In the genomic region with DNA sequence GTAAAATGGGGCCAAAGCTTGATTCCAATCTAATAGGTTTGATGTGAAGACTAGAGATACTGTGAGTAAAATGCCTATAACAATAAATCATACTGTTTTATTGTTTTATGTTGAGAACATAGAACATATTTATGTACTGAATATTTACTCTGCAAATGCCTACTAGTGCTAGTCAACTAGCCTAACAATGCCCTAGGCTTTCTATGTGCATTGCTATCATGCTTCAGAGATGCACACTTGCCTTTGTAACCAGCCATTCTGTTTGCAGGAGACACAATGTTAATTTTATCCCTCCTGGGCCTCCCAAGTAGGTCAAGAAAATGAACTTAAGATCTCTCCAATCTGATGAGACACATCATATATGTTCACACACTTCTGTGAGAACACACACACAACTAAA, we compare ENCODE assay signal across 19 cellular contexts.
DNase-seq lines count a peak whose midpoint lies in the region; ATAC-seq and TF ChIP-seq lines count a peak whose summit lies in the region.
"Had no signal": no experiment of that assay in that cellular context is flagged by ENCODE, and none has a peak within 500 bp of the region (broad histone marks: within the 10 kb centered on the region; RNA-seq: fewer than 3 reads in every experiment).

No MANE protein-coding gene starts in this region.

- BruUV-seq in PC-3 (replicated peaks; lab: Mats Ljungman, UMichigan): no TSS peak

- H3K4me1 ChIP-seq in breast epithelium (no peaks in the 10 kb centered on the region), PC-3 (ENCODE audit: insufficient read depth, low read length) (peaks cover 15% of the 10 kb centered on the region)
- H3K4me1 ChIP-seq: A549, Caco-2 had no signal

- H3K27me3 ChIP-seq in breast epithelium (no peaks in the 10 kb centered on the region), PC-3 (ENCODE audit: low read length) (no peaks in the 10 kb centered on the region)
- H3K27me3 ChIP-seq: BLaER1 treated with 17β-estradiol and CSF1 and Interleukin-3, amounts not matched to agents 10 nM and 100 nM had no signal

- TF ChIP-seq POLR2A in breast epithelium (IDR thresholded peaks at IDR 0.05): no peak

- H3K9me2 ChIP-seq in PC-3 (replicated peaks; ENCODE audit: low read length): no peaks in the 10 kb centered on the region

- POLR2A ChIA-PET in PC-3 (lab: Charles Lee; ENCODE audit: unreplicated experiment): no interaction called here

- no peak overlapping the region for H3K9ac ChIP-seq in PC-3 (ENCODE audit: low read length)
- H3K9ac ChIP-seq: BLaER1 treated with 17β-estradiol and CSF1 and Interleukin-3, amounts not matched to agents 10 nM and 100 nM had no signal

- in situ Hi-C loops in T47D (cut with HindIII; ENCODE audit: low pct_unique_long_range_greater_than_20kb, low sequenced_read_pairs): no loop called here

- DNase-seq in T47D (ENCODE audit: low read depth in 1 of 2, low spot score in 1 of 2): peak; percentile 1 to 15
- no peak for DNase-seq in breast epithelium (ENCODE audit: low spot score in 2 of 2)
- peak; percentile 78 for DNase-seq in PC-3
- DNase-seq in epithelial cell of prostate (ENCODE audit: low read depth, low spot score): peak; percentile 57
- peak; percentile 19 for DNase-seq in renal cortical epithelial cell (ENCODE audit: low read depth)
- DNase-seq in NCI-H1105 treated with DMSO at 0.1 percent for 48 hours (lab: John Stamatoyannopoulos, UW): no peak
- DNase-seq in stimulated activated naive CD4-positive, alpha-beta T cell treated with Interleukin-2 at 50 U/mL for 16 hours (lab: John Stamatoyannopoulos, UW): no peak
- DNase-seq: AML-193; Caco-2; Calu3; CD4-positive, alpha-beta T cell; CD8-positive, alpha-beta T cell; DMS79 treated with DMSO at 0.1 percent for 48 hours; GF-D8 had no signal

- H3K4me3 ChIP-seq in breast epithelium: no peak overlapping the region
- H3K4me3 ChIP-seq in PC-3 (ENCODE audit: low read length): no peak overlapping the region
- H3K4me3 ChIP-seq: A549; BLaER1 treated with 17β-estradiol and CSF1 and Interleukin-3, amounts not matched to agents 10 nM and 100 nM had no signal

- H3F3A ChIP-seq in PC-3 (ENCODE audit: low read length, unreplicated experiment): no peaks in the 10 kb centered on the region

- no peaks in the 10 kb centered on the region for H4K20me1 ChIP-seq in PC-3 (ENCODE audit: low read length)
- H4K20me1 ChIP-seq: BLaER1 treated with 17β-estradiol and CSF1 and Interleukin-3, amounts not matched to agents 10 nM and 100 nM had no signal

- no peaks in the 10 kb centered on the region for H3K9me3 ChIP-seq in breast epithelium
- H3K9me3 ChIP-seq in PC-3 (ENCODE audit: low read length): no peaks in the 10 kb centered on the region
- H3K9me3 ChIP-seq: A549; BLaER1 treated with 17β-estradiol and CSF1 and Interleukin-3, amounts not matched to agents 10 nM and 100 nM; Caco-2 had no signal

- no peak overlapping the region for H2AFZ ChIP-seq in PC-3 (ENCODE audit: low read length)

- H3K36me3 ChIP-seq in breast epithelium: no peaks in the 10 kb centered on the region
- no peaks in the 10 kb centered on the region for H3K36me3 ChIP-seq in PC-3 (ENCODE audit: low read depth, low read length)
- H3K36me3 ChIP-seq: BLaER1 treated with 17β-estradiol and CSF1 and Interleukin-3, amounts not matched to agents 10 nM and 100 nM had no signal

- ATAC-seq in PC-3 (peak; percentile 95), GM19452 (IDR thresholded peaks at IDR 0.05; ENCODE audit: unreplicated experiment) (no peak)
- ATAC-seq: A549; CD8-positive, alpha-beta T cell had no signal

- no peak overlapping the region for H3K27ac ChIP-seq in breast epithelium
- H3K27ac ChIP-seq in PC-3 (ENCODE audit: low read length): peak overlapping the region; percentile 49
- H3K27ac ChIP-seq in epithelial cell of prostate: peak overlapping the region; percentile 46
- H3K27ac ChIP-seq: 22Rv1, A549, C4-2B had no signal

- TF ChIP-seq CTCF in breast epithelium (IDR thresholded peaks at IDR 0.05) (no peak), PC-3 (conservative IDR thresholded peaks at IDR 0.05; ENCODE audit: low read depth, low read length) (no peak)

- intact Hi-C loops in breast epithelium (cut with DNase I; ENCODE audit: low total_unique reads): no loop called here
- intact Hi-C loops in PC-3 (cut with micrococcal nuclease): no loop called here

- 0 out of 2 replicates have a peak overlapping the region, but pooled peaks have one; percentile 7 for H3K4me2 ChIP-seq in PC-3 (ENCODE audit: low read length)
- H3K4me2 ChIP-seq: A549 had no signal

- H3K79me2 ChIP-seq in PC-3 (ENCODE audit: low read length): no peaks in the 10 kb centered on the region

- CTCF ChIA-PET in PC-3 (lab: Charles Lee): no interaction called here

Comparison
In these comparisons a context has a peak if more than half of its experiments do, and no peak if none do; other contexts are left out.
1. DNase-seq: peak in T47D (2 of 2), PC-3 (single experiment), epithelial cell of prostate (single experiment) and renal cortical epithelial cell (single experiment); none in breast epithelium (0 of 2), NCI-H1105 treated with DMSO at 0.1 percent for 48 hours (single experiment) and stimulated activated naive CD4-positive, alpha-beta T cell treated with Interleukin-2 at 50 U/mL for 16 hours (single experiment).
2. H3K27ac ChIP-seq: peak in PC-3 (single experiment) and epithelial cell of prostate (single experiment); none in breast epithelium (0 of 2).